Comparison of ENCODE assay signal across 1 cellular context in genomic region chr17:47192549-47192948, GRCh38.
TF ChIP-seq lines count a peak whose summit lies in the region.

No MANE protein-coding gene starts in this region.

TF ChIP-seq in GM12878, 131 proteins besides CTCF, POLR2A, EP300 and RAD21 (continued from another document and continues in another):
- TF ChIP-seq MEF2A (IDR thresholded peaks at IDR 0.05; ENCODE audit: insufficient read depth, low read depth, low read length) (0 out of 2 replicates have a peak, but pooled peaks have one; percentile 9), TARDBP (IDR thresholded peaks at IDR 0.05; ENCODE audit: borderline replicate concordance) (no peak), RFX5 (IDR thresholded peaks at IDR 0.05; ENCODE audit: low read depth, low read length) (no peak), BHLHE40 (IDR thresholded peaks at IDR 0.05; ENCODE audit: borderline replicate concordance in 1 of 2, low read depth in 2 of 2, low read length in 1 of 2) (peak in 1 of 2 experiments; percentile 18; a peak in 1 of 4 replicates), BMI1 (IDR thresholded peaks at IDR 0.05; ENCODE audit: borderline replicate concordance) (no peak), EED (IDR thresholded peaks at IDR 0.05; ENCODE audit: low read depth) (peak; percentile 47; the same call in 1 of the 2 replicates), ZNF24 (IDR thresholded peaks at IDR 0.05) (no peak), E2F4 (IDR thresholded peaks at IDR 0.05; ENCODE audit: low read depth, low read length) (no peak), IRF3 (IDR thresholded peaks at IDR 0.05) (no peak), MYC (IDR thresholded peaks at IDR 0.05; ENCODE audit: insufficient read depth, insufficient read length, insufficient replicate concordance, low read length, severe bottlenecking) (no peak), POU2F2 (IDR thresholded peaks at IDR 0.05; ENCODE audit: borderline replicate concordance, low read depth, low read length) (no peak), JUNB (IDR thresholded peaks at IDR 0.05) (no peak), TCF12 (IDR thresholded peaks at IDR 0.05; ENCODE audit: low read depth, low read length) (peak; percentile 57; the same call in 1 of the 2 replicates), FOXM1 (IDR thresholded peaks at IDR 0.05; ENCODE audit: low read depth, low read length) (peak; percentile 43; the same call in 1 of the 2 replicates), SREBF1 (IDR thresholded peaks at IDR 0.05; ENCODE audit: low read length) (no peak), ZBTB40 (IDR thresholded peaks at IDR 0.05; ENCODE audit: borderline replicate concordance) (no peak), RBBP5 (conservative IDR thresholded peaks at IDR 0.05) (no peak), MYB (IDR thresholded peaks at IDR 0.05; ENCODE audit: borderline replicate concordance, low read depth, low read length) (no peak), E4F1 (IDR thresholded peaks at IDR 0.05; ENCODE audit: borderline replicate concordance, partially characterized antibody) (no peak), NR2C2 (IDR thresholded peaks at IDR 0.05; ENCODE audit: borderline replicate concordance, control insufficient read depth, insufficient read length, low read depth) (no peak), TCF3 (IDR thresholded peaks at IDR 0.05; ENCODE audit: borderline replicate concordance, insufficient read depth, low read depth, low read length) (no peak), SUPT20H (IDR thresholded peaks at IDR 0.05; ENCODE audit: borderline replicate concordance, control insufficient read depth, low read depth, low read length) (no peak), CEBPZ (IDR thresholded peaks at IDR 0.05; ENCODE audit: low read depth, low read length) (no peak), JUND (IDR thresholded peaks at IDR 0.05; ENCODE audit: low read depth, low read length) (no peak), PAX8 (IDR thresholded peaks at IDR 0.05) (no peak), TCF7 (IDR thresholded peaks at IDR 0.05; ENCODE audit: borderline replicate concordance) (peak; percentile 87), ZNF384 (IDR thresholded peaks at IDR 0.05; ENCODE audit: borderline replicate concordance, low read depth, low read length) (peak; percentile 79; the same call in 1 of the 2 replicates), ZBTB11 (CRISPR knock-in tag; IDR thresholded peaks at IDR 0.05) (no peak), MLLT1 (IDR thresholded peaks at IDR 0.05) (peak; percentile 95), RELA (IDR thresholded peaks at IDR 0.05; ENCODE audit: borderline replicate concordance, partially characterized antibody) (no peak), PML (IDR thresholded peaks at IDR 0.05; ENCODE audit: low read length) (no peak), ZSCAN29 (IDR thresholded peaks at IDR 0.05) (no peak), BCLAF1 (IDR thresholded peaks at IDR 0.05) (no peak), ZZZ3 (IDR thresholded peaks at IDR 0.05; ENCODE audit: control insufficient read depth, insufficient read length, low read depth) (no peak), PKNOX1 (IDR thresholded peaks at IDR 0.05) (peak; percentile 65), CBFB (IDR thresholded peaks at IDR 0.05; ENCODE audit: low read depth) (peak; percentile 80)
